8 cellular contexts compared by ENCODE assay signal in genomic region chr13:97125051-97125809, GRCh38.
DNase-seq lines count a peak whose midpoint lies in the region; ATAC-seq, FAIRE-seq and TF ChIP-seq lines count a peak whose summit lies in the region.

No MANE protein-coding gene starts in this region.

- no peak for FAIRE-seq in RCC 7860 (lab: Jason Lieb, UNC)

- peak; percentile 41 for DNase-seq in stimulated activated CD4-positive, alpha-beta T cell treated with anti-CD3 and anti-CD28 coated beads, Interleukin-1b, Interleukin-23, amount 100 ng/mL, for 48 hours
- DNase-seq in stimulated activated CD4-positive, alpha-beta T cell treated with anti-CD3 and anti-CD28 coated beads, Interleukin-4, amount 100 ng/mL, for 4 hours, result no peak
- DNase-seq in RCC 7860 (ENCODE audit: low spot score) (peak; percentile 18), fibroblast of the aortic adventitia (ENCODE audit: low read depth) (peak; percentile 75), gastrocnemius medialis (peak; percentile 67 to 77), NCI-H526 (lab: John Stamatoyannopoulos, UW) (no peak)
- DNase-seq in naive thymus-derived CD8-positive, alpha-beta T cell, result no peak

- H3K27me3 Mint-ChIP-seq in naive thymus-derived CD8-positive, alpha-beta T cell, result peaks cover 14 to 28% (median 26%) of the 10 kb centered on the region in 5 donors

- ATAC-seq in HG03139 (IDR thresholded peaks at IDR 0.05; ENCODE audit: unreplicated experiment), result peak; percentile 40
- ATAC-seq in gastrocnemius medialis, result peak; percentile 88 to 92
- ATAC-seq in naive thymus-derived CD8-positive, alpha-beta T cell, result no peak

- no peaks in the 10 kb centered on the region for H3K9me3 ChIP-seq in gastrocnemius medialis

- no peak overlapping the region for H3K27ac Mint-ChIP-seq in naive thymus-derived CD8-positive, alpha-beta T cell

- POLR2A ChIA-PET in naive thymus-derived CD8-positive, alpha-beta T cell (lab: Charles Lee), result no interaction called here

- H3K4me1 Mint-ChIP-seq in naive thymus-derived CD8-positive, alpha-beta T cell, result no peaks in the 10 kb centered on the region

- no peaks in the 10 kb centered on the region for H3K27me3 ChIP-seq in gastrocnemius medialis

- no peaks in the 10 kb centered on the region for H3K36me3 ChIP-seq in gastrocnemius medialis

- TF ChIP-seq POLR2A in gastrocnemius medialis (IDR thresholded peaks at IDR 0.05), result no peak

- no peak for TF ChIP-seq CTCF in fibroblast of the aortic adventitia (IDR thresholded peaks at IDR 0.05; ENCODE audit: insufficient read depth, low read length)
- peak in 3 of 5 experiments; percentile 42 to 43 (median 43) for TF ChIP-seq CTCF in gastrocnemius medialis (IDR thresholded peaks at IDR 0.05 in 4 of 5, conservative IDR thresholded peaks at IDR 0.05 in 1 of 5)

- H3K4me3 ChIP-seq in fibroblast of the aortic adventitia (ENCODE audit: low read depth, low read length), result no peak overlapping the region
- H3K4me3 ChIP-seq in gastrocnemius medialis, result peak overlapping the region; percentile 6 to 13 (median 10)

- peak overlapping the region; percentile 79 to 84 (median 81) for H3K27ac ChIP-seq in gastrocnemius medialis

- H3K36me3 Mint-ChIP-seq in naive thymus-derived CD8-positive, alpha-beta T cell, result no peaks in the 10 kb centered on the region

- H3K4me3 Mint-ChIP-seq in naive thymus-derived CD8-positive, alpha-beta T cell, result no peak overlapping the region

- in situ Hi-C loops in gastrocnemius medialis (cut with MboI; ENCODE audit: low sequenced_read_pairs in 4 of 4), result loop anchor here in 3 of 4 donors (10.0 kb wide), 3 partner anchors 80 to 220 kb away; no protein-coding TSS in a partner anchor

- H3K9me3 Mint-ChIP-seq in naive thymus-derived CD8-positive, alpha-beta T cell, result no peaks in the 10 kb centered on the region

- intact Hi-C loops in gastrocnemius medialis (cut with DNase I; ENCODE audit: low total_unique reads), result loop anchor here (5.0 kb wide), 1 partner anchor 1448 kb away; the partner anchor contains the start of gene DNAJC3

- peaks cover 30 to 49% of the 10 kb centered on the region in 2 donors for H3K4me1 ChIP-seq in gastrocnemius medialis

Comparison
In these comparisons a context has a peak if more than half of its experiments do, and no peak if none do; other contexts are left out.
1. DNase-seq: peak in stimulated activated CD4-positive, alpha-beta T cell treated with anti-CD3 and anti-CD28 coated beads, Interleukin-1b, Interleukin-23, amount 100 ng/mL, for 48 hours (single experiment), RCC 7860 (single experiment), fibroblast of the aortic adventitia (single experiment) and gastrocnemius medialis (2 of 2); none in stimulated activated CD4-positive, alpha-beta T cell treated with anti-CD3 and anti-CD28 coated beads, Interleukin-4, amount 100 ng/mL, for 4 hours (0 of 2), NCI-H526 (0 of 2) and naive thymus-derived CD8-positive, alpha-beta T cell (0 of 10).
2. ATAC-seq: peak in HG03139 (single experiment) and gastrocnemius medialis (2 of 2); none in naive thymus-derived CD8-positive, alpha-beta T cell (0 of 2).